15 cellular contexts compared by ENCODE assay signal in genomic region chrX:36985810-36986209, GRCh38. TPM values are rescaled to one million over a fixed set of nuclear protein-coding genes. Genes with fewer than 3 reads are reported as not detected.
DNase-seq lines count a peak whose midpoint lies in the region; ATAC-seq, FAIRE-seq and TF ChIP-seq lines count a peak whose summit lies in the region.
"Not testable (repeated sequence)": the region's sequence is repeated elsewhere in the genome, so short reads cannot be mapped to it uniquely, and the experiment has no call there.
"Had no signal": no experiment of that assay in that cellular context is flagged by ENCODE, and none has a peak within 500 bp of the region (broad histone marks: within the 10 kb centered on the region; RNA-seq: fewer than 3 reads in every experiment).

No MANE protein-coding gene starts in this region.

- peak overlapping the region; percentile 75 for H3K4me2 ChIP-seq in neural progenitor cell
- peak overlapping the region; percentile 77 for H3K4me2 ChIP-seq in skeletal muscle satellite cell (ENCODE audit: low read length)

- not testable (repeated sequence) for H3K27me3 Mint-ChIP-seq in neural progenitor cell (ENCODE audit: insufficient read depth, low read depth)

- FAIRE-seq in GM12891 (lab: Jason Lieb, UNC) = peak; percentile 13
- FAIRE-seq in bronchial epithelial cell (lab: Jason Lieb, UNC) = not testable (repeated sequence)

- H3K4me3 Mint-ChIP-seq in neural progenitor cell = peak overlapping the region; percentile 73

- not testable (repeated sequence) for H3K36me3 ChIP-seq in RWPE2 (ENCODE audit: low read depth); bronchial epithelial cell (ENCODE audit: control insufficient read depth, insufficient read depth, low read length); cardiac muscle cell; neural progenitor cell; skeletal muscle satellite cell (ENCODE audit: insufficient read depth, low read length)

- not testable (repeated sequence) for H3K9ac ChIP-seq in neural progenitor cell
- H3K9ac ChIP-seq in skeletal muscle satellite cell (ENCODE audit: low read depth, low read length) = peak overlapping the region; percentile 45

- H3K27ac Mint-ChIP-seq in neural progenitor cell = not testable (repeated sequence)

- not testable (repeated sequence) for TF ChIP-seq POLR2A in GM12891 (IDR thresholded peaks at IDR 0.05; ENCODE audit: low read depth, low read length)

- not testable (repeated sequence) for H3K9me3 Mint-ChIP-seq in neural progenitor cell

- not testable (repeated sequence) for TF ChIP-seq CTCF in RWPE2 (IDR thresholded peaks at IDR 0.05; ENCODE audit: poor library complexity, severe bottlenecking); bronchial epithelial cell (IDR thresholded peaks at IDR 0.05; ENCODE audit: insufficient read depth, low read length, severe bottlenecking); cardiac muscle cell (IDR thresholded peaks at IDR 0.05; ENCODE audit: low read depth, low read length); neural progenitor cell (IDR thresholded peaks at IDR 0.05)

- not testable (repeated sequence) for H3K79me2 ChIP-seq in neural progenitor cell (ENCODE audit: low read depth)

- H3K4me1 Mint-ChIP-seq in neural progenitor cell = not testable (repeated sequence)

- H3K27me3 ChIP-seq in RWPE2 (ENCODE audit: insufficient read depth, poor library complexity, severe bottlenecking); bronchial epithelial cell (ENCODE audit: control insufficient read depth, insufficient read depth, low read length); skeletal muscle satellite cell (ENCODE audit: control insufficient read depth, insufficient read depth, low read length): not testable (repeated sequence)
- H3K27me3 ChIP-seq in cardiac muscle cell (peaks cover 28% of the 10 kb centered on the region), neural progenitor cell (peaks cover 23% of the 10 kb centered on the region)

- H2AFZ ChIP-seq in neural progenitor cell (replicated peaks) = peak overlapping the region; percentile 60

- ATAC-seq in RWPE2 (ENCODE audit: low read depth) = peak; percentile 46; the same call in 1 of the 3 replicates

- not testable (repeated sequence) for H4K20me1 ChIP-seq in neural progenitor cell (ENCODE audit: low read depth)

- H3K4me1 ChIP-seq in RWPE2 (ENCODE audit: insufficient read depth, poor library complexity, severe bottlenecking); cardiac muscle cell (ENCODE audit: low read depth); neural progenitor cell; skeletal muscle satellite cell (ENCODE audit: control insufficient read depth, insufficient read depth, low read length): not testable (repeated sequence)

- not testable (repeated sequence) for H3F3A ChIP-seq in neural progenitor cell (ENCODE audit: low read depth)

- H3K9me3 ChIP-seq in RWPE2 (ENCODE audit: severe bottlenecking); cardiac muscle cell (ENCODE audit: low read depth); neural progenitor cell (ENCODE audit: low read depth); skeletal muscle satellite cell (replicated peaks; ENCODE audit: low read length): not testable (repeated sequence)

- not testable (repeated sequence) for H3K36me3 Mint-ChIP-seq in neural progenitor cell

- not testable (repeated sequence) for DNase-seq in GM12891 (ENCODE audit: insufficient read length, low spot score); RWPE2 (ENCODE audit: low spot score); bronchial epithelial cell (ENCODE audit: low read depth); cardiac muscle cell (ENCODE audit: low read depth in 1 of 2, low spot score in 1 of 2)
- DNase-seq in left kidney (ENCODE audit: low read depth, low spot score) = peak; percentile 20
- peak; percentile 23 for DNase-seq in neural progenitor cell (ENCODE audit: low spot score)

- not testable (repeated sequence) for H3K27ac ChIP-seq in RWPE2 (ENCODE audit: poor library complexity, severe bottlenecking); cardiac muscle cell; neural progenitor cell

- peak overlapping the region; percentile 22 for H3K4me3 ChIP-seq in RWPE2 (ENCODE audit: severe bottlenecking)
- peak overlapping the region; percentile 19 for H3K4me3 ChIP-seq in bronchial epithelial cell (ENCODE audit: low read depth, low read length)
- H3K4me3 ChIP-seq in cardiac muscle cell = peak overlapping the region; percentile 11
- peak overlapping the region; percentile 48 for H3K4me3 ChIP-seq in neural progenitor cell
- peak overlapping the region; percentile 65 for H3K4me3 ChIP-seq in skeletal muscle satellite cell (ENCODE audit: low read length)

RNA-seq across cellular contexts. Expression of gene FAM47C, which starts 22.4 kb away (rescaled TPM):
- polyA plus RNA-seq in GM12891 (2012; ENCODE audit: low read depth, missing spikeins) = not detected
- total RNA-seq in bronchial epithelial cell = not detected in 2 replicates
- total RNA-seq in cardiac muscle cell = not detected in 2 replicates
- polyA plus RNA-seq in cardiac muscle cell = not detected in 2 replicates
- total RNA-seq in neural progenitor cell (ENCODE audit: low replicate concordance) = not detected in 2 replicates
- not detected in 2 replicates for total RNA-seq in skeletal muscle satellite cell (2012; rRNA removed)
- total RNA-seq: cerebellum; glomerular endothelial cell; HT1080; mammary epithelial cell; SJSA1; T-helper 1 cell treated with Interleukin-12 subunit alpha and Interleukin-12 subunit beta and Interleukin-4 antibody, amounts not matched to agents 30 ng/mL and 1 ng/mL, for 36 hours; transverse colon had no signal
- polyA plus RNA-seq: CD14-positive monocyte, mammary epithelial cell had no signal

Comparison
In these comparisons a context has a peak if more than half of its experiments do, and no peak if none do; other contexts are left out.
1. H3K4me3 ChIP-seq: peak in every context shown above with its lines; median percentile 65 in skeletal muscle satellite cell; 48 in neural progenitor cell; 22 in RWPE2; 19 in bronchial epithelial cell; 11 in cardiac muscle cell.